In genomic region chrX:153410888-153411254, GRCh38 we compare ENCODE assay signal across 10 cellular contexts. TPM values are rescaled to one million over a fixed set of nuclear protein-coding genes. Genes with fewer than 3 reads are reported as not detected.
DNase-seq lines count a peak whose midpoint lies in the region; ATAC-seq and TF ChIP-seq lines count a peak whose summit lies in the region.
"Had no signal": no experiment of that assay in that cellular context is flagged by ENCODE, and none has a peak within 500 bp of the region (broad histone marks: within the 10 kb centered on the region; RNA-seq: fewer than 3 reads in every experiment).

No MANE protein-coding gene starts in this region.

- CTCF ChIA-PET in MCF 10A (lab: Yijun Ruan, JAX), result interaction anchor here (0.6 kb wide), 1 partner anchor 471 kb away, joined by 3 read pairs; no protein-coding TSS in a partner anchor

- no peaks in the 10 kb centered on the region for H3K9me3 Mint-ChIP-seq in MCF 10A (ENCODE audit: unreplicated experiment)

- no peak overlapping the region for H3K27ac Mint-ChIP-seq in MCF 10A (ENCODE audit: low read depth, unreplicated experiment)

- no peak for TF ChIP-seq POLR2A in breast epithelium (IDR thresholded peaks at IDR 0.05)
- no peak for TF ChIP-seq POLR2A in upper lobe of left lung (IDR thresholded peaks at IDR 0.05)
- TF ChIP-seq POLR2A in adrenal gland (IDR thresholded peaks at IDR 0.05), result no peak

- H3K4me3 ChIP-seq in breast epithelium (peak overlapping the region; percentile 49 to 69 (median 50)), astrocyte of the cerebellum (ENCODE audit: low read depth, low read length) (peak overlapping the region; percentile 33), mesodermal cell (ENCODE audit: extremely low read depth, insufficient read depth, low read length, poor library complexity, severe bottlenecking) (peak overlapping the region; percentile 28), upper lobe of left lung (peak overlapping the region in 3 of 4 donors; percentile 46 to 67 (median 58)), adrenal gland (peak overlapping the region in 1 of 4 donors; percentile 51)

- no peak overlapping the region for H3K4me3 Mint-ChIP-seq in MCF 10A (ENCODE audit: unreplicated experiment)

- intact Hi-C loops in breast epithelium (cut with DNase I; ENCODE audit: low total_unique reads) (no loop called here), MCF 10A (cut with micrococcal nuclease) (no loop called here), adrenal gland (cut with DNase I) (no loop called here)

- peaks cover 40% of the 10 kb centered on the region for H3K27me3 Mint-ChIP-seq in MCF 10A (ENCODE audit: insufficient read depth, unreplicated experiment)

- ATAC-seq in upper lobe of left lung (ENCODE audit: low FRiP score in 2 of 2), result no peak
- ATAC-seq in HG03280 (IDR thresholded peaks at IDR 0.05; ENCODE audit: unreplicated experiment), result no peak

- H3K4me1 Mint-ChIP-seq in MCF 10A (ENCODE audit: insufficient read depth, unreplicated experiment), result no peaks in the 10 kb centered on the region

- H3K36me3 Mint-ChIP-seq in MCF 10A (ENCODE audit: insufficient read depth, unreplicated experiment), result no peaks in the 10 kb centered on the region

- no peaks in the 10 kb centered on the region for H3K4me1 ChIP-seq in breast epithelium
- H3K4me1 ChIP-seq in mesodermal cell (ENCODE audit: control insufficient read depth, insufficient read depth, low read length, poor library complexity, severe bottlenecking), result no peaks in the 10 kb centered on the region
- H3K4me1 ChIP-seq in upper lobe of left lung, result peaks cover 0 to 13% (median 4%) of the 10 kb centered on the region in 4 donors
- H3K4me1 ChIP-seq in adrenal gland (replicated peaks in 1 of 2), result peaks cover 0 to 4% of the 10 kb centered on the region in 2 donors

- 18 to 51% methylated on average over 3 to 10 of the region's 12 CpGs for WGBS in mesodermal cell (ENCODE audit: insufficient coverage in 2 of 2), 2 experiments
- WGBS in upper lobe of left lung, 2 donors, result 63 to 70% methylated on average over 5 to 12 of the region's 12 CpGs
- 52 to 73% (median 63%) methylated on average over 5 to 12 of the region's 12 CpGs for WGBS in adrenal gland, 4 donors

- POLR2A ChIA-PET in MCF 10A (lab: Yijun Ruan, JAX), result no interaction called here

- TF ChIP-seq CTCF in breast epithelium (IDR thresholded peaks at IDR 0.05) (no peak), MCF 10A (IDR thresholded peaks at IDR 0.05; ENCODE audit: unreplicated experiment) (no peak), astrocyte of the cerebellum (IDR thresholded peaks at IDR 0.05; ENCODE audit: low read depth, low read length, missing control alignments) (no peak), upper lobe of left lung (IDR thresholded peaks at IDR 0.05) (no peak), adrenal gland (IDR thresholded peaks at IDR 0.05) (no peak)

- no peak overlapping the region for H3K27ac ChIP-seq in breast epithelium
- H3K27ac ChIP-seq in mesodermal cell (ENCODE audit: low read depth, low read length, severe bottlenecking), result no peak overlapping the region
- peak overlapping the region in 2 of 4 donors; percentile 61 to 64 for H3K27ac ChIP-seq in upper lobe of left lung
- no peak overlapping the region for H3K27ac ChIP-seq in adrenal gland

- H3K27me3 ChIP-seq in breast epithelium (peaks cover 0 to 66% of the 10 kb centered on the region in 2 donors), upper lobe of left lung (no peaks in the 10 kb centered on the region), adrenal gland (no peaks in the 10 kb centered on the region)

- BruUV-seq in MCF 10A (replicated peaks; lab: Mats Ljungman, UMichigan), result no TSS peak

- H3K36me3 ChIP-seq in breast epithelium, result no peaks in the 10 kb centered on the region
- no peaks in the 10 kb centered on the region for H3K36me3 ChIP-seq in mesodermal cell (ENCODE audit: control insufficient read depth, insufficient read depth, low read length)
- no peaks in the 10 kb centered on the region for H3K36me3 ChIP-seq in upper lobe of left lung
- no peaks in the 10 kb centered on the region for H3K36me3 ChIP-seq in adrenal gland (replicated peaks in 1 of 2)

- no peaks in the 10 kb centered on the region for H3K9me3 ChIP-seq in breast epithelium
- no peaks in the 10 kb centered on the region for H3K9me3 ChIP-seq in mesodermal cell (ENCODE audit: control insufficient read depth, low read length)
- H3K9me3 ChIP-seq in upper lobe of left lung, result no peaks in the 10 kb centered on the region
- H3K9me3 ChIP-seq in adrenal gland (replicated peaks in 1 of 3), result no peaks in the 10 kb centered on the region

- DNase-seq in breast epithelium (ENCODE audit: low spot score in 2 of 2) (no peak), MCF 10A (ENCODE audit: unreplicated experiment) (no peak), astrocyte of the cerebellum (ENCODE audit: low read depth) (no peak), upper lobe of left lung (no peak), NCI-H1930 (lab: John Stamatoyannopoulos, UW) (no peak), adrenal gland (no peak)
- DNase-seq: NCI-H1436 had no signal

- TF ChIP-seq EP300 in upper lobe of left lung (IDR thresholded peaks at IDR 0.05), result no peak

- in situ Hi-C loops in astrocyte of the cerebellum (cut with HindIII; ENCODE audit: low sequenced_read_pairs), result no loop called here

RNA-seq across cellular contexts. Expression of gene ZFP92, which starts 0.4 kb away (rescaled TPM):
- total RNA-seq in breast epithelium (1 to 10 TPM in 2 of 3 donors, under 1 TPM in 1; 0.29 to 1.6 (median 1.3) TPM), MCF 10A (2022) (not detected in 2 replicates), upper lobe of left lung (1 to 10 TPM; 2.7 to 5.1 (median 3.7) TPM), adrenal gland (1 to 10 TPM; 2.6 to 7.5 (median 4.3) TPM)
- polyA plus RNA-seq in mesodermal cell (2013, experiment 1 of 2), result 0.18 TPM
- polyA plus RNA-seq in mesodermal cell (2013, experiment 2 of 2), result 0.10 TPM
- polyA plus RNA-seq in adrenal gland, result 1 to 10 TPM in 1 of 3 donors, under 1 TPM in 2; 0.71 to 4.2 (median 0.97) TPM

RNA-seq across cellular contexts. Expression of gene PNMA6E, which starts 9.7 kb away (rescaled TPM):
- total RNA-seq in breast epithelium (not detected), MCF 10A (2022) (not detected in 2 replicates), upper lobe of left lung (under 1 TPM in 3 of 6 donors, not detected in 3; 0.09 to 0.44 (median 0.10) TPM), adrenal gland (under 1 TPM in 5 of 8 donors, not detected in 3; 0.07 to 0.27 (median 0.13) TPM)
- polyA plus RNA-seq in mesodermal cell (2013, experiment 1 of 2), result not detected
- not detected for polyA plus RNA-seq in mesodermal cell (2013, experiment 2 of 2)
- polyA plus RNA-seq in adrenal gland, result under 1 TPM in 2 of 3 donors, not detected in 1; 0.16 to 0.20 TPM
- total RNA-seq: T-helper 2 cell treated with Interferon-gamma antibody and Interleukin-4, amounts not matched to agents 100 ng/mL and 5 ng/mL, for 36 hours had no signal

RNA-seq across cellular contexts. Expression of gene TREX2, which starts 35.0 kb away (rescaled TPM):
- total RNA-seq in breast epithelium, result 1 to 10 TPM; 1.0 to 4.3 (median 1.9) TPM
- 0.49 and 0.75 TPM in 2 replicates for total RNA-seq in MCF 10A (2022)
- polyA plus RNA-seq in mesodermal cell (2013, experiment 1 of 2), result not detected
- not detected for polyA plus RNA-seq in mesodermal cell (2013, experiment 2 of 2)
- 1 to 10 TPM in 5 of 6 donors, under 1 TPM in 1; 0.97 to 7.3 (median 2.8) TPM for total RNA-seq in upper lobe of left lung
- 1 to 10 TPM in 3 of 8 donors, under 1 TPM in 4, not detected in 1; 0.28 to 4.3 (median 0.65) TPM for total RNA-seq in adrenal gland
- polyA plus RNA-seq in adrenal gland, result 1 to 10 TPM in 2 of 3 donors, not detected in 1; 1.7 to 1.8 TPM

RNA-seq across cellular contexts. Expression of gene HAUS7, which starts 59.5 kb away (rescaled TPM):
- total RNA-seq in breast epithelium (10 to 100 TPM; 19.0 to 26.2 (median 21.9) TPM), MCF 10A (2022) (13.0 and 19.4 TPM in 2 replicates), upper lobe of left lung (10 to 100 TPM in 5 of 6 donors, 1 to 10 TPM in 1; 3.7 to 61.8 (median 23.0) TPM), adrenal gland (10 to 100 TPM; 13.0 to 46.3 (median 17.4) TPM)
- 22.9 TPM for polyA plus RNA-seq in mesodermal cell (2013, experiment 1 of 2)
- polyA plus RNA-seq in mesodermal cell (2013, experiment 2 of 2), result 20.7 TPM
- polyA plus RNA-seq in adrenal gland, result 100 to 1,000 TPM in 1 of 3 donors, 10 to 100 TPM in 1, 1 to 10 TPM in 1; 7.3 to 111 (median 59.1) TPM
